ENCODE assay signal across 8 cellular contexts in the genomic region with DNA sequence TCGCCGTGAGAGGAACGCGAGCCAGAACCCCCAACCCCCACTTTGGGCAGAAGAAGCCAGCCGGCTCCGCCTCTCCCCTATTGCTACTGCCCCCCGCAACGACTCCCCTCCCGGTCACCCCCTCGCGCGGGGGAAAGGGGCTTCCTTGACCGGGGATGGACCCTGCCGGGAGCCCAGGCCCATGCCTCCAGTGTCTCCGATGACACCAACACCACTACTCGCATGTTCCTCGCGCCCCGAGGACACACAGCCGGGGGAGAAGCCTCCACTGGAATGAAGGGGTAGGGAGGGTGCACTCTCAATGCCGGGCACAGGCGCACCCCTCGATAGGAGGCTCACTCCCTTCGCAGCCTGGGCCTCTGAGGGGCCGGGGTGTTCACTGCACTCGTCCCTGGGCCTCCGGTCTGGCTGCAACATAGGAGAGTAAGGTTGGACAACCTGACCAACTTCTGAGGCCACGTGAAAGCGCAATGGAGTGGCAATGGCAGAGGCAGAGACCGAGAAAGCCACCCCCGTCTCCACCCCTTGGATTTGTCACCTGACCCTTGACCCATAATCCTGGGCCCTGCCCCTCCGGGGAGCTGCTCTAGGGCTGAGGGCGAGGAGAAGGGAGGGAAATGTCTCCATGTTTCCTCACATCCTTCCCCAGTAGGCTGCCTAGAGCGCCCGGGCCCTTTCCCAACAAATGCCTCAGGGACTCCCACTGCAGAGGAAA. TPM values are rescaled to one million over a fixed set of nuclear protein-coding genes. Genes with fewer than 3 reads are reported as not detected.
DNase-seq lines count a peak whose midpoint lies in the region; ATAC-seq and TF ChIP-seq lines count a peak whose summit lies in the region.

No MANE protein-coding gene starts in this region.

- H3K4me3 ChIP-seq in OCI-LY1 (ENCODE audit: low read depth, low read length, poor library complexity, severe bottlenecking) (no peak overlapping the region), epithelial cell of esophagus (ENCODE audit: low read length) (peak overlapping the region; percentile 14), neural cell (ENCODE audit: low read length) (peak overlapping the region; percentile 98)

- TF ChIP-seq RAD21 in neural cell (conservative IDR thresholded peaks at IDR 0.05): no peak

- H3F3A ChIP-seq in OCI-LY1 (ENCODE audit: insufficient read depth, low read length) (no peaks in the 10 kb centered on the region), neural cell (ENCODE audit: insufficient read depth, low read length, poor library complexity, severe bottlenecking) (no peaks in the 10 kb centered on the region)

- DNase-seq in CD14-positive monocyte (ENCODE audit: low spot score) (no peak), epithelial cell of esophagus (ENCODE audit: low read depth) (peak; percentile 16), SW 1271 (lab: John Stamatoyannopoulos, UW) (no peak)

- intact Hi-C loops in CD14-positive monocyte (cut with micrococcal nuclease): loop anchor here in 1 of 2 donors (10.0 kb wide), 1 partner anchor 146 kb away; no protein-coding TSS in a partner anchor

- H3K4me3 Mint-ChIP-seq in CD14-positive monocyte: peak overlapping the region; percentile 77 to 91

- no peaks in the 10 kb centered on the region for H4K20me1 ChIP-seq in OCI-LY1 (ENCODE audit: insufficient read depth, low read length)
- H4K20me1 ChIP-seq in neural cell (ENCODE audit: insufficient read depth): peaks cover 5% of the 10 kb centered on the region

- peaks cover 0 to 11% of the 10 kb centered on the region in 2 donors for H3K36me3 Mint-ChIP-seq in CD14-positive monocyte

- H3K9ac ChIP-seq in OCI-LY1 (ENCODE audit: low read length) (no peak overlapping the region), neural cell (ENCODE audit: low read length) (peak overlapping the region; percentile 80)

- H3K9me3 ChIP-seq in OCI-LY1 (ENCODE audit: low read length) (no peaks in the 10 kb centered on the region), neural cell (ENCODE audit: low read length) (no peaks in the 10 kb centered on the region)

- H2AFZ ChIP-seq in OCI-LY1 (ENCODE audit: low read length) (no peak overlapping the region), neural cell (ENCODE audit: low read depth, low read length) (peak overlapping the region; percentile 83)

- H3K27ac ChIP-seq in OCI-LY1 (ENCODE audit: low read depth, low read length, poor library complexity, severe bottlenecking) (no peak overlapping the region), neural cell (ENCODE audit: low read length) (peak overlapping the region; percentile 51)

- H3K9me3 Mint-ChIP-seq in CD14-positive monocyte: peaks cover 0 to 26% (median 16%) of the 10 kb centered on the region in 7 donors

- TF ChIP-seq CTCF in CD14-positive monocyte (IDR thresholded peaks at IDR 0.05) (no peak), OCI-LY1 (IDR thresholded peaks at IDR 0.05; ENCODE audit: low read length) (no peak), epithelial cell of esophagus (IDR thresholded peaks at IDR 0.05; ENCODE audit: insufficient read depth, low read depth, low read length, missing control alignments) (no peak), neural cell (IDR thresholded peaks at IDR 0.05; ENCODE audit: poor library complexity, severe bottlenecking) (no peak)

- no peak overlapping the region for H3K27ac Mint-ChIP-seq in CD14-positive monocyte

- H3K79me2 ChIP-seq in OCI-LY1 (ENCODE audit: insufficient read depth, low read length): no peaks in the 10 kb centered on the region
- peaks cover 38% of the 10 kb centered on the region for H3K79me2 ChIP-seq in neural cell (replicated peaks; ENCODE audit: insufficient read depth, low read length)

- no peaks in the 10 kb centered on the region for H3K36me3 ChIP-seq in OCI-LY1 (ENCODE audit: insufficient read depth, low read length)
- H3K36me3 ChIP-seq in neural cell (ENCODE audit: insufficient read depth, low read length): no peaks in the 10 kb centered on the region

- peaks cover 78 to 91% (median 79%) of the 10 kb centered on the region in 3 donors for H3K27me3 Mint-ChIP-seq in CD14-positive monocyte (ENCODE audit: low read depth in 3 of 3)

- TF ChIP-seq EP300 in neural cell (conservative IDR thresholded peaks at IDR 0.05; ENCODE audit: poor library complexity, severe bottlenecking): no peak

- no peaks in the 10 kb centered on the region for H3K9me2 ChIP-seq in OCI-LY1 (ENCODE audit: low read depth, low read length)
- no peaks in the 10 kb centered on the region for H3K9me2 ChIP-seq in neural cell (ENCODE audit: insufficient read depth, low read length)

- H3K4me2 ChIP-seq in OCI-LY1 (ENCODE audit: low read length) (peak overlapping the region; percentile 34; the same call in 1 of the 2 replicates), neural cell (ENCODE audit: low read length) (peak overlapping the region; percentile 44)

- H3K27me3 ChIP-seq in OCI-LY1 (ENCODE audit: insufficient read depth, low read length) (peaks cover 13% of the 10 kb centered on the region; the same call in 1 of the 2 replicates), neural cell (ENCODE audit: insufficient read depth, low read depth, low read length) (peaks cover 26% of the 10 kb centered on the region)

- no peak for ATAC-seq in HG02763 (IDR thresholded peaks at IDR 0.05; ENCODE audit: unreplicated experiment)
- no peak for ATAC-seq in GM21367 (IDR thresholded peaks at IDR 0.05; ENCODE audit: unreplicated experiment)
- no peak for ATAC-seq in GM18861 (IDR thresholded peaks at IDR 0.05; ENCODE audit: unreplicated experiment)

- no peaks in the 10 kb centered on the region for H3K4me1 ChIP-seq in OCI-LY1 (ENCODE audit: insufficient read depth, low read length, severe bottlenecking)

- peaks cover 38% of the 10 kb centered on the region for H3K4me1 Mint-ChIP-seq in CD14-positive monocyte

TF ChIP-seq in neural cell, 6 proteins besides CTCF, POLR2A, EP300 and RAD21:
- TF ChIP-seq MXI1 (conservative IDR thresholded peaks at IDR 0.05; ENCODE audit: poor library complexity, severe bottlenecking) (no peak), TAF1 (IDR thresholded peaks at IDR 0.05; ENCODE audit: low read depth) (no peak), SMC3 (conservative IDR thresholded peaks at IDR 0.05; ENCODE audit: poor library complexity) (no peak), POLR2AphosphoS5 (IDR thresholded peaks at IDR 0.05) (no peak), EZH2 (IDR thresholded peaks at IDR 0.05; ENCODE audit: borderline replicate concordance, insufficient read depth, low read length, poor library complexity, severe bottlenecking) (no peak)
- TF ChIP-seq, protein P1, sequence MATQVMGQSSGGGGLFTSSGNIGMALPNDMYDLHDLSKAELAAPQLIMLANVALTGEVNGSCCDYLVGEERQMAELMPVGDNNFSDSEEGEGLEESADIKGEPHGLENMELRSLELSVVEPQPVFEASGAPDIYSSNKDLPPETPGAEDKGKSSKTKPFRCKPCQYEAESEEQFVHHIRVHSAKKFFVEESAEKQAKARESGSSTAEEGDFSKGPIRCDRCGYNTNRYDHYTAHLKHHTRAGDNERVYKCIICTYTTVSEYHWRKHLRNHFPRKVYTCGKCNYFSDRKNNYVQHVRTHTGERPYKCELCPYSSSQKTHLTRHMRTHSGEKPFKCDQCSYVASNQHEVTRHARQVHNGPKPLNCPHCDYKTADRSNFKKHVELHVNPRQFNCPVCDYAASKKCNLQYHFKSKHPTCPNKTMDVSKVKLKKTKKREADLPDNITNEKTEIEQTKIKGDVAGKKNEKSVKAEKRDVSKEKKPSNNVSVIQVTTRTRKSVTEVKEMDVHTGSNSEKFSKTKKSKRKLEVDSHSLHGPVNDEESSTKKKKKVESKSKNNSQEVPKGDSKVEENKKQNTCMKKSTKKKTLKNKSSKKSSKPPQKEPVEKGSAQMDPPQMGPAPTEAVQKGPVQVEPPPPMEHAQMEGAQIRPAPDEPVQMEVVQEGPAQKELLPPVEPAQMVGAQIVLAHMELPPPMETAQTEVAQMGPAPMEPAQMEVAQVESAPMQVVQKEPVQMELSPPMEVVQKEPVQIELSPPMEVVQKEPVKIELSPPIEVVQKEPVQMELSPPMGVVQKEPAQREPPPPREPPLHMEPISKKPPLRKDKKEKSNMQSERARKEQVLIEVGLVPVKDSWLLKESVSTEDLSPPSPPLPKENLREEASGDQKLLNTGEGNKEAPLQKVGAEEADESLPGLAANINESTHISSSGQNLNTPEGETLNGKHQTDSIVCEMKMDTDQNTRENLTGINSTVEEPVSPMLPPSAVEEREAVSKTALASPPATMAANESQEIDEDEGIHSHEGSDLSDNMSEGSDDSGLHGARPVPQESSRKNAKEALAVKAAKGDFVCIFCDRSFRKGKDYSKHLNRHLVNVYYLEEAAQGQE (IDR thresholded peaks at IDR 0.05; ENCODE audit: borderline replicate concordance): no peak

RNA-seq across cellular contexts. Expression of a gene that starts 1.0 kb away (rescaled TPM):
- polyA plus RNA-seq in CD14-positive monocyte: not detected
- 19.0 and 20.7 TPM in 2 replicates for polyA plus RNA-seq in neural cell
- polyA minus RNA-seq in neural cell: 25.4 and 27.0 TPM in 2 replicates

RNA-seq across cellular contexts. Expression of a gene that starts 21.4 kb away (rescaled TPM):
- polyA plus RNA-seq in CD14-positive monocyte: 10 to 100 TPM; 39.4 to 42.3 TPM
- polyA plus RNA-seq in neural cell: 27.5 and 31.4 TPM in 2 replicates
- 14.8 and 17.3 TPM in 2 replicates for polyA minus RNA-seq in neural cell

RNA-seq across cellular contexts. Expression of a gene that starts 29.8 kb away (rescaled TPM):
- polyA plus RNA-seq in CD14-positive monocyte (100 to 1,000 TPM; 143 to 174 TPM), neural cell (380 and 391 TPM in 2 replicates)
- 133 and 140 TPM in 2 replicates for polyA minus RNA-seq in neural cell

RNA-seq across cellular contexts. Expression of a gene that starts 38.3 kb away (rescaled TPM):
- polyA plus RNA-seq in CD14-positive monocyte (not detected), neural cell (2.1 and 2.8 TPM in 2 replicates)
- not detected in 2 replicates for polyA minus RNA-seq in neural cell

RNA-seq across cellular contexts. Expression of a gene that starts 47.1 kb away (rescaled TPM):
- polyA plus RNA-seq in CD14-positive monocyte: 10 to 100 TPM; 49.5 to 59.6 TPM
- polyA plus RNA-seq in neural cell: 50.2 and 52.5 TPM in 2 replicates
- polyA minus RNA-seq in neural cell: 32.2 and 51.4 TPM in 2 replicates

Comparison
In these comparisons a context has a peak if more than half of its experiments do, and no peak if none do; other contexts are left out.
1. RNA of a gene that starts 1.0 kb away (polyA plus RNA-seq): 19.0 to 20.7 TPM in neural cell; not detected in CD14-positive monocyte; every median in the first group is over 10 times any median in the second.